ENCODE assay signal across 10 cellular contexts in the genomic region with DNA sequence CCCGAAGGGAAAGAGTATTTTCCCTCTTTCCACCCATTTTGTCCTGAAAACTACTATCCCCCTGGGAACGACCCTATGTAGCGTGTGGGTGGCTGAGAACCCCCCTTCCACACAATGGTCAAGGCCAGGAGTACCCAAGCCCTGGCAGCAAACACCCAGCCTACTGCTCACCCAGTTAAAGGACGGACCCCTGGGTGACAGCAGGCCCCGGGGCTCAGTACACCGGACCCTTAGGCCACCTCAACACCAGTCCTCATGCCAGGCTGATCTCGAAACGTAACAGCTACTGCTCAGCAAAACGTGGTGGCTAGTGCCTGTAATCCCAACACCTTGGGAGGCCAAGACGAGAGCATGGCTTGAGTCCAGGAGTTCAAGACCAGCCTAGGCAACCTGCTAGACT. TPM values are rescaled to one million over a fixed set of nuclear protein-coding genes. Genes with fewer than 3 reads are reported as not detected.
A peak's percentile ranks its signal among the peaks of the same experiment; 100 is the strongest.
DNase-seq lines count a peak whose midpoint lies in the region; TF ChIP-seq lines count a peak whose summit lies in the region.
"Had no signal": no experiment of that assay in that cellular context is flagged by ENCODE, and none has a peak within 500 bp of the region (broad histone marks: within the 10 kb centered on the region; RNA-seq: fewer than 3 reads in every experiment).

No MANE protein-coding gene starts in this region.

- no peak overlapping the region for H3K27ac Mint-ChIP-seq in activated CD4-positive, alpha-beta T cell treated with anti-CD3 and anti-CD28 coated beads, Interleukin-2, amount 10 ng/mL, durations not matched to agents 24 days and 14 days

- WGBS in esophagus squamous epithelium, 2 donors = 47 to 86% methylated on average over 2 to 7 of the region's 10 CpGs

- CTCF ChIA-PET in PC-9 (lab: Charles Lee) = no interaction called here

- H3K9me2 ChIP-seq in PC-9 (ENCODE audit: insufficient read depth) = no peaks in the 10 kb centered on the region

- H3K4me3 ChIP-seq in PC-9 = peak overlapping the region; percentile 89; the same call in 1 of the 2 replicates
- H3K4me3 ChIP-seq in esophagus squamous epithelium = peak overlapping the region in 3 of 4 donors; percentile 69 to 98 (median 77)
- peak overlapping the region; percentile 73 for H3K4me3 ChIP-seq in skeletal muscle cell (ENCODE audit: low read depth, low read length)

- no peak overlapping the region for H3K27ac ChIP-seq in PC-9
- H3K27ac ChIP-seq in esophagus squamous epithelium = no peak overlapping the region

- peaks cover 30% of the 10 kb centered on the region for H3K4me1 Mint-ChIP-seq in activated CD4-positive, alpha-beta T cell treated with anti-CD3 and anti-CD28 coated beads, Interleukin-2, amount 10 ng/mL, durations not matched to agents 24 days and 14 days

- peak overlapping the region; percentile 100 for H3K4me2 ChIP-seq in PC-9

- H2AFZ ChIP-seq in PC-9 = no peak overlapping the region

- TSS peak; percentile 24 for BruUV-seq in PC-9 (replicated peaks; lab: Mats Ljungman, UMichigan)

- peaks cover 57% of the 10 kb centered on the region for H4K20me1 ChIP-seq in PC-9 (ENCODE audit: insufficient read depth)

- no peaks in the 10 kb centered on the region for H3K9me3 Mint-ChIP-seq in activated CD4-positive, alpha-beta T cell treated with anti-CD3 and anti-CD28 coated beads, Interleukin-2, amount 10 ng/mL, durations not matched to agents 24 days and 14 days

- H3K9me3 ChIP-seq in PC-9 (ENCODE audit: insufficient read depth, low read depth) = no peaks in the 10 kb centered on the region
- no peaks in the 10 kb centered on the region for H3K9me3 ChIP-seq in esophagus squamous epithelium
- H3K9me3 ChIP-seq: tibial artery had no signal

- H3K79me2 ChIP-seq in PC-9 (ENCODE audit: low read depth) = peaks cover 61% of the 10 kb centered on the region

- H3K36me3 ChIP-seq in PC-9 (ENCODE audit: low read depth) (no peaks in the 10 kb centered on the region), esophagus squamous epithelium (no peaks in the 10 kb centered on the region)
- H3K36me3 ChIP-seq: tibial artery had no signal

- DNase-seq in activated CD4-positive, alpha-beta T cell treated with anti-CD3 and anti-CD28 coated beads, Interleukin-2, amount 10 ng/mL, durations not matched to agents 24 days and 14 days = peak; percentile 57
- no peak for DNase-seq in activated CD4-positive, alpha-beta T cell treated with anti-CD3 and anti-CD28 coated beads for 4 hours
- DNase-seq in PC-9 = no peak
- no peak for DNase-seq in esophagus squamous epithelium (lab: John Stamatoyannopoulos, UW)
- no peak for DNase-seq in skeletal muscle cell (ENCODE audit: low read depth)
- DNase-seq in NCI-H1436 (lab: John Stamatoyannopoulos, UW) = no peak
- no peak for DNase-seq in ecto neural progenitor cell (ENCODE audit: low spot score)
- DNase-seq in ureter (ENCODE audit: low spot score) = no peak
- DNase-seq: activated CD4-positive, alpha-beta T cell treated with anti-CD3 and anti-CD28 coated beads, Interleukin-2, amount 50 U/mL, for 4 hours; tibial artery had no signal

- no peak for TF ChIP-seq CTCF in PC-9 (conservative IDR thresholded peaks at IDR 0.05)
- TF ChIP-seq CTCF in esophagus squamous epithelium (IDR thresholded peaks at IDR 0.05) = no peak

- H3K4me3 Mint-ChIP-seq in activated CD4-positive, alpha-beta T cell treated with anti-CD3 and anti-CD28 coated beads, Interleukin-2, amount 10 ng/mL, durations not matched to agents 24 days and 14 days = no peak overlapping the region

- POLR2A ChIA-PET in PC-9 (lab: Charles Lee; ENCODE audit: unreplicated experiment) = interaction anchor here (0.7 kb wide), 1 partner anchor 116 kb away, joined by 5 read pairs; no protein-coding TSS in a partner anchor

- no peak for TF ChIP-seq POLR2A in esophagus squamous epithelium (IDR thresholded peaks at IDR 0.05)

- peaks cover 10% of the 10 kb centered on the region for H3K36me3 Mint-ChIP-seq in activated CD4-positive, alpha-beta T cell treated with anti-CD3 and anti-CD28 coated beads, Interleukin-2, amount 10 ng/mL, durations not matched to agents 24 days and 14 days (ENCODE audit: low read depth)

- intact Hi-C loops in activated CD4-positive, alpha-beta T cell treated with anti-CD3 and anti-CD28 coated beads, Interleukin-2, amount 10 ng/mL, durations not matched to agents 24 days and 14 days (cut with micrococcal nuclease) = loop anchor here (10.0 kb wide), 2 partner anchors 701 to 1319 kb away; a partner anchor contains a TSS
- intact Hi-C loops in PC-9 (cut with micrococcal nuclease; ENCODE audit: unreplicated experiment) (no loop called here), esophagus squamous epithelium (cut with DNase I) (no loop called here)

- H3K27me3 ChIP-seq in PC-9 (ENCODE audit: insufficient read depth, low read depth) (no peaks in the 10 kb centered on the region), esophagus squamous epithelium (peaks cover 0 to 22% (median 0%) of the 10 kb centered on the region in 4 donors)

- peaks cover 19% of the 10 kb centered on the region for H3K27me3 Mint-ChIP-seq in activated CD4-positive, alpha-beta T cell treated with anti-CD3 and anti-CD28 coated beads, Interleukin-2, amount 10 ng/mL, durations not matched to agents 24 days and 14 days

- H3K4me1 ChIP-seq in PC-9 (replicated peaks; ENCODE audit: insufficient read depth) (peaks cover 10% of the 10 kb centered on the region; the same call in 1 of the 2 replicates), esophagus squamous epithelium (peaks cover 25 to 66% (median 28%) of the 10 kb centered on the region in 3 donors)

- peaks cover 4% of the 10 kb centered on the region; the same call in 1 of the 2 replicates for H3F3A ChIP-seq in PC-9 (ENCODE audit: insufficient read depth, low read depth)

RNA-seq across cellular contexts. Expression of a gene that starts 1.4 kb away (rescaled TPM):
- total RNA-seq in activated CD4-positive, alpha-beta T cell treated with anti-CD3 and anti-CD28 coated beads, Interleukin-2, amount 10 ng/mL, durations not matched to agents 24 days and 14 days = 34.2 and 35.1 TPM in 2 replicates
- total RNA-seq in PC-9 (2021) (55.5 and 59.6 TPM in 2 replicates), esophagus squamous epithelium (10 to 100 TPM; 19.5 to 29.2 (median 21.5) TPM), ureter (53.7 TPM)

RNA-seq across cellular contexts. Expression of a gene that starts 2.1 kb away (rescaled TPM):
- total RNA-seq in activated CD4-positive, alpha-beta T cell treated with anti-CD3 and anti-CD28 coated beads, Interleukin-2, amount 10 ng/mL, durations not matched to agents 24 days and 14 days = 0.14 and 0.21 TPM in 2 replicates
- total RNA-seq in PC-9 (2021) (0.85 and 1.1 TPM in 2 replicates), esophagus squamous epithelium (1 to 10 TPM in 1 of 4 donors, under 1 TPM in 3; 0.09 to 2.0 (median 0.23) TPM), ureter (0.16 TPM)

RNA-seq across cellular contexts. Expression of a gene that starts 18.0 kb away (rescaled TPM):
- total RNA-seq in activated CD4-positive, alpha-beta T cell treated with anti-CD3 and anti-CD28 coated beads, Interleukin-2, amount 10 ng/mL, durations not matched to agents 24 days and 14 days = 25.3 and 25.9 TPM in 2 replicates
- total RNA-seq in PC-9 (2021) (21.3 and 26.7 TPM in 2 replicates), esophagus squamous epithelium (10 to 100 TPM; 13.3 to 20.8 (median 14.1) TPM), ureter (17.0 TPM)

RNA-seq across cellular contexts. Expression of a gene that starts 46.0 kb away (rescaled TPM):
- 0.05 and 0.12 TPM in 2 replicates for total RNA-seq in activated CD4-positive, alpha-beta T cell treated with anti-CD3 and anti-CD28 coated beads, Interleukin-2, amount 10 ng/mL, durations not matched to agents 24 days and 14 days
- total RNA-seq in PC-9 (2021) (0.25 and 0.33 TPM in 2 replicates), esophagus squamous epithelium (1 to 10 TPM in 1 of 4 donors, under 1 TPM in 2, not detected in 1; 0.18 to 1.7 (median 0.42) TPM), ureter (0.34 TPM)
